In genomic region chr20:4811661-4812181, GRCh38 we compare ENCODE assay signal across 9 cellular contexts.
DNase-seq lines count a peak whose midpoint lies in the region; ATAC-seq and TF ChIP-seq lines count a peak whose summit lies in the region.
"Had no signal": no experiment of that assay in that cellular context is flagged by ENCODE, and none has a peak within 500 bp of the region (broad histone marks: within the 10 kb centered on the region; RNA-seq: fewer than 3 reads in every experiment).

No MANE protein-coding gene starts in this region.

- no peaks in the 10 kb centered on the region for H3K27me3 Mint-ChIP-seq in central memory CD8-positive, alpha-beta T cell

- H3K4me3 Mint-ChIP-seq in central memory CD8-positive, alpha-beta T cell: peak overlapping the region; percentile 78

- H3K9me3 Mint-ChIP-seq in central memory CD8-positive, alpha-beta T cell: no peaks in the 10 kb centered on the region

- H3K36me3 Mint-ChIP-seq in central memory CD8-positive, alpha-beta T cell (ENCODE audit: insufficient read depth): peaks cover 36% of the 10 kb centered on the region

- no peak for TF ChIP-seq CTCF in GM10266 (IDR thresholded peaks at IDR 0.05; ENCODE audit: control insufficient read depth, insufficient read depth, low read depth, missing control alignments)

- ATAC-seq in central memory CD8-positive, alpha-beta T cell (replicated peaks; ENCODE audit: extremely low read depth, poor library complexity, severe bottlenecking): peak; percentile 45
- ATAC-seq in HG02623 (IDR thresholded peaks at IDR 0.05; ENCODE audit: unreplicated experiment): no peak
- no peak for ATAC-seq in GM21723 (IDR thresholded peaks at IDR 0.05; ENCODE audit: unreplicated experiment)
- no peak for ATAC-seq in GM18511 (IDR thresholded peaks at IDR 0.05; ENCODE audit: unreplicated experiment)

- peak; percentile 93 for DNase-seq in GDM1 (lab: John Stamatoyannopoulos, UW)
- peak in 3 of 5 experiments; percentile 60 to 97 (median 81) for DNase-seq in T-helper 2 cell
- peak; percentile 57 to 69 for DNase-seq in central memory CD8-positive, alpha-beta T cell (ENCODE audit: low spot score in 2 of 2)
- DNase-seq in pons (ENCODE audit: low spot score): peak; percentile 77
- DNase-seq in GM10266 (ENCODE audit: extremely low spot score): no peak
- DNase-seq: IMR-90 had no signal

- H3K27ac Mint-ChIP-seq in central memory CD8-positive, alpha-beta T cell (ENCODE audit: low read depth): peak overlapping the region; percentile 99

- H3K4me1 Mint-ChIP-seq in central memory CD8-positive, alpha-beta T cell: peaks cover 92% of the 10 kb centered on the region
